16 cellular contexts compared by ENCODE assay signal in genomic region chr17:58783380-58783779, GRCh38. TPM values are rescaled to one million over a fixed set of nuclear protein-coding genes. Genes with fewer than 3 reads are reported as not detected.
DNase-seq lines count a peak whose midpoint lies in the region; ATAC-seq and TF ChIP-seq lines count a peak whose summit lies in the region.
"Had no signal": no experiment of that assay in that cellular context is flagged by ENCODE, and none has a peak within 500 bp of the region (broad histone marks: within the 10 kb centered on the region; RNA-seq: fewer than 3 reads in every experiment).

No MANE protein-coding gene starts in this region.

- TF ChIP-seq CTCF in retinal pigment epithelial cell (conservative IDR thresholded peaks at IDR 0.05; ENCODE audit: low read depth, low read length): no peak

- no peaks in the 10 kb centered on the region for H3K4me1 Mint-ChIP-seq in natural killer cell treated with Interleukin-12 subunit alpha and Interleukin-12 subunit beta and Interleukin-15 and Interleukin-18, amount 100 ng/mL, for 72 hours (ENCODE audit: low read depth in 2 of 2)

- no peak overlapping the region for H3K4me3 Mint-ChIP-seq in natural killer cell treated with Interleukin-12 subunit alpha and Interleukin-12 subunit beta and Interleukin-15 and Interleukin-18, amount 100 ng/mL, for 72 hours
- H3K4me3 Mint-ChIP-seq: activated CD4-positive, alpha-beta memory T cell treated with anti-CD3 and anti-CD28 coated beads for 36 hours; neural crest cell had no signal

- ATAC-seq in GM19035 (IDR thresholded peaks at IDR 0.05; ENCODE audit: unreplicated experiment): no peak
- ATAC-seq in GM21515 (IDR thresholded peaks at IDR 0.05; ENCODE audit: unreplicated experiment): no peak
- no peak for ATAC-seq in natural killer cell treated with Interleukin-12 subunit alpha and Interleukin-12 subunit beta and Interleukin-15 and Interleukin-18, amount 100 ng/mL, for 72 hours
- ATAC-seq: lower lobe of right lung had no signal

- H3K27ac Mint-ChIP-seq in natural killer cell treated with Interleukin-12 subunit alpha and Interleukin-12 subunit beta and Interleukin-15 and Interleukin-18, amount 100 ng/mL, for 72 hours: no peak overlapping the region
- H3K27ac Mint-ChIP-seq: activated CD4-positive, alpha-beta memory T cell treated with anti-CD3 and anti-CD28 coated beads for 36 hours had no signal

- peaks cover 2 to 8% of the 10 kb centered on the region in 2 donors for H3K27me3 Mint-ChIP-seq in natural killer cell treated with Interleukin-12 subunit alpha and Interleukin-12 subunit beta and Interleukin-15 and Interleukin-18, amount 100 ng/mL, for 72 hours

- no peaks in the 10 kb centered on the region for H3K36me3 Mint-ChIP-seq in natural killer cell treated with Interleukin-12 subunit alpha and Interleukin-12 subunit beta and Interleukin-15 and Interleukin-18, amount 100 ng/mL, for 72 hours
- H3K36me3 Mint-ChIP-seq: activated CD4-positive, alpha-beta memory T cell treated with anti-CD3 and anti-CD28 coated beads for 36 hours had no signal

- DNase-seq in HT-29 (ENCODE audit: low spot score): peak; percentile 15
- peak; percentile 56 for DNase-seq in NCI-H2107 treated with DMSO at 0.1 percent for 48 hours (lab: John Stamatoyannopoulos, UW; ENCODE audit: unreplicated experiment)
- peak; percentile 43 to 54 for DNase-seq in SHP77 (lab: John Stamatoyannopoulos, UW)
- DNase-seq in retinal pigment epithelial cell (ENCODE audit: low read depth): peak; percentile 52
- DNase-seq in natural killer cell treated with Interleukin-12 subunit alpha and Interleukin-12 subunit beta and Interleukin-15 and Interleukin-18, amount 100 ng/mL, for 72 hours (ENCODE audit: low spot score): no peak
- DNase-seq: activated CD4-positive, alpha-beta memory T cell treated with anti-CD3 and anti-CD28 coated beads for 36 hours; activated gamma-delta T cell treated with Interleukin-2 at 50 U/mL for 16 hours; caudate nucleus; lower lobe of right lung; PC-9; T-helper 2 cell; thyroid gland had no signal

- no peak overlapping the region for H3K4me3 ChIP-seq in retinal pigment epithelial cell (ENCODE audit: low read length)
- H3K4me3 ChIP-seq: lower lobe of right lung, PC-9, smooth muscle cell, thyroid gland had no signal

- no peaks in the 10 kb centered on the region for H3K9me3 Mint-ChIP-seq in natural killer cell treated with Interleukin-12 subunit alpha and Interleukin-12 subunit beta and Interleukin-15 and Interleukin-18, amount 100 ng/mL, for 72 hours
- H3K9me3 Mint-ChIP-seq: activated CD4-positive, alpha-beta memory T cell treated with anti-CD3 and anti-CD28 coated beads for 36 hours; neural crest cell had no signal

RNA-seq across cellular contexts. Expression of gene PPM1E, which starts 27.7 kb away (rescaled TPM):
- total RNA-seq in HT-29 (2014; rRNA removed; shearing (Covaris generic)): not detected in 2 replicates
- total RNA-seq in natural killer cell treated with Interleukin-12 subunit alpha and Interleukin-12 subunit beta and Interleukin-15 and Interleukin-18, amount 100 ng/mL, for 72 hours: not detected
